Comparison of ENCODE assay signal across 10 cellular contexts in the genomic region with DNA sequence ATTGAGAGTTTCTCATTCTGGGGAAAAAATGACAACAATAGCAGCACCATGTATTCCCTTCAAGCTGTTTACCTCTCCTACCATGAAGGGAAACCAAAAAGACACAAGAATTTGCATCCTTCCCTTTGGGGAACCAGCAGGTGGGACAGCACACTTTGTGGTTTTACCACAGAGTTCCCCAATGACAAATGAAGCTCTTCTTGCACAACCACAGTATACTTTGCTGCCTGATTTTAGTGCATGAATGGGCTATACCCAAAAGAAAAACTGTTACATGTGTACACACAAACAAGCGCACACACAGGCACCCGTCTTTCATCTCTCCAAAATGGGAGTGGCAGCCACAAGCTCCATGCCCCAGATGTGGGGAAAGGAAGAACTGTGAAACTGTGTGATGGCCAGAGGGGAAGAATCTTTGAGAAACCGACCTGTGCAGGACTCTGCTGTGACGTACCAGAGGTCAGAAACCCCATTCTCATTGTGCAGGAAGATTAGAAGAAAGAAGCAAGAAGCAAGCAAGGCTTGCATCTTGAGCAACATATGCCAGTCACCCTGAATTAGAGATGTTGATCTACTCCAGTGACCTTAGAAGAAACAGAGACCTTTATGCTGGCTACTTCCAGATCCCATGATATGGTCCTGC. TPM values are rescaled to one million over a fixed set of nuclear protein-coding genes. Genes with fewer than 3 reads are reported as not detected.
DNase-seq lines count a peak whose midpoint lies in the region; ATAC-seq, FAIRE-seq and TF ChIP-seq lines count a peak whose summit lies in the region.
"Had no signal": no experiment of that assay in that cellular context is flagged by ENCODE, and none has a peak within 500 bp of the region (broad histone marks: within the 10 kb centered on the region; RNA-seq: fewer than 3 reads in every experiment).

No MANE protein-coding gene starts in this region.

- no peak overlapping the region for H3K9ac ChIP-seq in SU-DHL-6 (ENCODE audit: low read length)

- H3K4me1 ChIP-seq in PC-9 (replicated peaks; ENCODE audit: insufficient read depth) (peaks cover 8% of the 10 kb centered on the region), hepatocyte (ENCODE audit: insufficient read depth) (peaks cover 6% of the 10 kb centered on the region)

- WGBS in hepatocyte (ENCODE audit: low lambda C conversion rate, missing lambda C conversion rate): 80% methylated on average over 4 of the region's 4 CpGs

- peak; percentile 70 for ATAC-seq in GM19328 (IDR thresholded peaks at IDR 0.05; ENCODE audit: unreplicated experiment)
- peak; percentile 73 for ATAC-seq in HG03039 (IDR thresholded peaks at IDR 0.05; ENCODE audit: unreplicated experiment)
- no peak for ATAC-seq in left colon

- H3K36me3 ChIP-seq in SU-DHL-6 (ENCODE audit: low read length) (no peaks in the 10 kb centered on the region), PC-9 (ENCODE audit: low read depth) (no peaks in the 10 kb centered on the region), hepatocyte (replicated peaks; ENCODE audit: insufficient read depth, low read depth) (no peaks in the 10 kb centered on the region)

- H3K27ac ChIP-seq in SU-DHL-6 (ENCODE audit: low read depth, low read length): no peak overlapping the region; the same call in 1 of the 2 replicates
- H3K27ac ChIP-seq in PC-9: no peak overlapping the region
- H3K27ac ChIP-seq in hepatocyte: no peak overlapping the region

- H3K79me2 ChIP-seq in SU-DHL-6 (ENCODE audit: insufficient read depth, low read length): no peaks in the 10 kb centered on the region
- peaks cover 14% of the 10 kb centered on the region for H3K79me2 ChIP-seq in PC-9 (ENCODE audit: low read depth)
- H3K79me2 ChIP-seq in hepatocyte: peaks cover 7% of the 10 kb centered on the region

- H3F3A ChIP-seq in SU-DHL-6 (ENCODE audit: insufficient read depth) (peaks cover 10% of the 10 kb centered on the region; the same call in 1 of the 2 replicates), PC-9 (ENCODE audit: insufficient read depth, low read depth) (no peaks in the 10 kb centered on the region; the same call in 1 of the 2 replicates)

- TF ChIP-seq CTCF in SU-DHL-6 (IDR thresholded peaks at IDR 0.05; ENCODE audit: insufficient read depth, low read length, poor library complexity, severe bottlenecking) (no peak), PC-9 (conservative IDR thresholded peaks at IDR 0.05) (no peak), hepatocyte (IDR thresholded peaks at IDR 0.05; ENCODE audit: poor library complexity) (no peak)

- intact Hi-C loops in left colon (cut with DNase I, micrococcal nuclease): loop anchor here (5.0 to 10.0 kb wide), 2 partner anchors 96 to 98 kb away; no protein-coding TSS in a partner anchor
- intact Hi-C loops in PC-9 (cut with micrococcal nuclease; ENCODE audit: unreplicated experiment): loop anchor here (10.0 kb wide), 1 partner anchor 698 kb away; no protein-coding TSS in a partner anchor

- DNase-seq in stimulated activated CD4-positive, alpha-beta T cell treated with anti-CD3 and anti-CD28 coated beads, Interleukin-4, amount 100 ng/mL, for 1 hour: peak; percentile 15
- DNase-seq in left colon (no peak), HTR-8/SVneo (ENCODE audit: insufficient read length, low spot score) (no peak), PC-9 (no peak), hepatocyte (ENCODE audit: low spot score) (no peak)
- DNase-seq: amniotic stem cell had no signal

- CTCF ChIA-PET in PC-9 (lab: Charles Lee): no interaction called here

- H3K4me2 ChIP-seq in SU-DHL-6 (ENCODE audit: low read depth, low read length, poor library complexity, severe bottlenecking) (peak overlapping the region; percentile 52), PC-9 (no peak overlapping the region), hepatocyte (no peak overlapping the region)

- H4K20me1 ChIP-seq in SU-DHL-6 (ENCODE audit: low read depth, low read length) (no peaks in the 10 kb centered on the region), PC-9 (ENCODE audit: insufficient read depth) (no peaks in the 10 kb centered on the region), hepatocyte (ENCODE audit: insufficient read depth, poor library complexity, severe bottlenecking) (no peaks in the 10 kb centered on the region)

- H3K4me3 ChIP-seq in SU-DHL-6 (ENCODE audit: insufficient read depth, low read length, poor library complexity, severe bottlenecking): no peak overlapping the region
- H3K4me3 ChIP-seq in PC-9: no peak overlapping the region
- no peak overlapping the region for H3K4me3 ChIP-seq in hepatocyte
- H3K4me3 ChIP-seq: lung had no signal

- no peak overlapping the region for H2AFZ ChIP-seq in SU-DHL-6 (ENCODE audit: low read depth, low read length, severe bottlenecking)
- H2AFZ ChIP-seq in PC-9: no peak overlapping the region
- no peak overlapping the region for H2AFZ ChIP-seq in hepatocyte

- H3K9me3 ChIP-seq in SU-DHL-6 (ENCODE audit: insufficient read depth, low read length) (no peaks in the 10 kb centered on the region), PC-9 (ENCODE audit: insufficient read depth, low read depth) (no peaks in the 10 kb centered on the region), hepatocyte (ENCODE audit: low read depth) (no peaks in the 10 kb centered on the region)

- no peak for FAIRE-seq in HTR-8/SVneo (lab: Jason Lieb, UNC)

- H3K9me2 ChIP-seq in SU-DHL-6 (replicated peaks; ENCODE audit: insufficient read depth, low read length) (no peaks in the 10 kb centered on the region), PC-9 (ENCODE audit: insufficient read depth) (no peaks in the 10 kb centered on the region), hepatocyte (replicated peaks; ENCODE audit: insufficient read depth) (no peaks in the 10 kb centered on the region)

- H3K27me3 ChIP-seq in SU-DHL-6 (ENCODE audit: low read length) (no peaks in the 10 kb centered on the region), PC-9 (ENCODE audit: insufficient read depth, low read depth) (no peaks in the 10 kb centered on the region), hepatocyte (no peaks in the 10 kb centered on the region)

- POLR2A ChIA-PET in PC-9 (lab: Charles Lee; ENCODE audit: unreplicated experiment): no interaction called here

- no TSS peak for BruUV-seq in PC-9 (replicated peaks; lab: Mats Ljungman, UMichigan)

RNA-seq across cellular contexts. Expression of a gene that starts 2.7 kb away (rescaled TPM):
- total RNA-seq in left colon (10 to 100 TPM; 11.8 to 14.6 TPM), PC-9 (2021) (10.5 and 15.2 TPM in 2 replicates), hepatocyte (8.7 and 11.2 TPM in 2 replicates)
- 4.1 TPM in 2 replicates for polyA plus RNA-seq in hepatocyte
